In genomic region chr11:34850339-34850738, GRCh38 we compare ENCODE assay signal across 25 cellular contexts.
A peak's percentile ranks its signal among the peaks of the same experiment; 100 is the strongest.
DNase-seq lines count a peak whose midpoint lies in the region; ATAC-seq and TF ChIP-seq lines count a peak whose summit lies in the region.
"Had no signal": no experiment of that assay in that cellular context is flagged by ENCODE, and none has a peak within 500 bp of the region (broad histone marks: within the 10 kb centered on the region; RNA-seq: fewer than 3 reads in every experiment).

No MANE protein-coding gene starts in this region.

- no peaks in the 10 kb centered on the region for H3K4me1 ChIP-seq in right atrium auricular region
- H3K4me1 ChIP-seq in heart left ventricle: no peaks in the 10 kb centered on the region
- no peaks in the 10 kb centered on the region for H3K4me1 ChIP-seq in colonic mucosa
- H3K4me1 ChIP-seq in mesenchymal stem cell (ENCODE audit: control insufficient read depth, insufficient read depth, low read depth, low read length): no peaks in the 10 kb centered on the region
- H3K4me1 ChIP-seq in thyroid gland: no peaks in the 10 kb centered on the region
- H3K4me1 ChIP-seq in Karpas-422 (ENCODE audit: low read length): no peaks in the 10 kb centered on the region
- H3K4me1 ChIP-seq: uterus had no signal

- H2BK5ac ChIP-seq in mesenchymal stem cell (ENCODE audit: low read depth, low read length, poor library complexity, severe bottlenecking): no peak overlapping the region

- no peaks in the 10 kb centered on the region for H3K79me2 ChIP-seq in Karpas-422 (ENCODE audit: low read length)

- H3K4me3 ChIP-seq in right atrium auricular region (no peak overlapping the region), heart left ventricle (no peak overlapping the region), colonic mucosa (no peak overlapping the region), mesenchymal stem cell (ENCODE audit: insufficient read depth in 1 of 2, low read depth in 1 of 2, low read length in 2 of 2) (no peak overlapping the region), thyroid gland (replicated peaks in 1 of 3) (no peak overlapping the region), Karpas-422 (ENCODE audit: low read length) (no peak overlapping the region)
- H3K4me3 ChIP-seq: right lobe of liver, uterus had no signal

- no peaks in the 10 kb centered on the region for H4K20me1 ChIP-seq in Karpas-422 (ENCODE audit: insufficient read depth, low read depth, low read length)

- H3K36me3 ChIP-seq in right atrium auricular region (no peaks in the 10 kb centered on the region), heart left ventricle (no peaks in the 10 kb centered on the region), colonic mucosa (no peaks in the 10 kb centered on the region), mesenchymal stem cell (ENCODE audit: control insufficient read depth in 1 of 2, insufficient read depth in 2 of 2, low read depth in 1 of 2, low read length in 2 of 2) (no peaks in the 10 kb centered on the region), thyroid gland (no peaks in the 10 kb centered on the region), Karpas-422 (ENCODE audit: insufficient read depth, low read length) (no peaks in the 10 kb centered on the region)
- H3K36me3 ChIP-seq: right lobe of liver, uterus had no signal

- no peak overlapping the region for H2BK12ac ChIP-seq in mesenchymal stem cell (ENCODE audit: low read length in 2 of 2)

- H2AK5ac ChIP-seq in mesenchymal stem cell (ENCODE audit: low read length, severe bottlenecking): no peak overlapping the region

- H2AFZ ChIP-seq in mesenchymal stem cell (ENCODE audit: low read depth, low read length) (no peak overlapping the region), Karpas-422 (ENCODE audit: low read length) (no peak overlapping the region)

- no peak overlapping the region for H3K18ac ChIP-seq in mesenchymal stem cell (ENCODE audit: low read depth in 1 of 2, low read length in 2 of 2)

- no peaks in the 10 kb centered on the region for H3K9me2 ChIP-seq in Karpas-422 (replicated peaks; ENCODE audit: insufficient read depth, low read length)

- ATAC-seq in heart left ventricle: no peak
- ATAC-seq: activated CD4-positive, alpha-beta T cell treated with anti-CD3 and anti-CD28 coated beads for 36 hours; activated naive CD8-positive, alpha-beta T cell treated with anti-CD3 and anti-CD28 coated beads, Interleukin-2, amount 50 U/mL, for 24 hours; left cardiac atrium; right lobe of liver; SK-N-SH treated with all-trans-retinoic acid at 6 μM for 48 hours; stimulated activated effector memory CD8-positive, alpha-beta T cell treated with anti-CD3 and anti-CD28 coated beads, Interleukin-12 subunit alpha, Interleukin-12 subunit beta, amount 100 ng/mL, for 72 hours had no signal

- H3K27me3 ChIP-seq in right atrium auricular region: no peaks in the 10 kb centered on the region
- no peaks in the 10 kb centered on the region for H3K27me3 ChIP-seq in heart left ventricle
- no peaks in the 10 kb centered on the region for H3K27me3 ChIP-seq in colonic mucosa
- H3K27me3 ChIP-seq in mesenchymal stem cell (ENCODE audit: control insufficient read depth in 1 of 2, insufficient read depth in 1 of 2, low read length in 2 of 2): peaks cover 3 to 48% of the 10 kb centered on the region in 2 experiments
- no peaks in the 10 kb centered on the region for H3K27me3 ChIP-seq in thyroid gland
- H3K27me3 ChIP-seq in Karpas-422 (ENCODE audit: low read length): no peaks in the 10 kb centered on the region
- H3K27me3 ChIP-seq: right lobe of liver, uterus had no signal

- H2BK15ac ChIP-seq in mesenchymal stem cell (ENCODE audit: low read depth, poor library complexity, severe bottlenecking): no peak overlapping the region

- H2BK120ac ChIP-seq in mesenchymal stem cell (ENCODE audit: low read depth, low read length): no peak overlapping the region

- no peak overlapping the region for H3K14ac ChIP-seq in mesenchymal stem cell (ENCODE audit: low read length in 2 of 2)

- H3K23ac ChIP-seq in mesenchymal stem cell (ENCODE audit: low read length in 2 of 2): no peak overlapping the region

- DNase-seq in right atrium auricular region (ENCODE audit: low spot score) (peak; percentile 5), heart left ventricle (no peak), colonic mucosa (peak; percentile 67), mesenchymal stem cell (peak; percentile 7), thyroid gland (no peak), Karpas-422 (no peak), NCI-H748 treated with DMSO at 0.1 percent for 48 hours (lab: John Stamatoyannopoulos, UW) (no peak), islet precursor cell (no peak)
- DNase-seq: activated CD4-positive, alpha-beta T cell treated with anti-CD3 and anti-CD28 coated beads for 36 hours; activated naive CD8-positive, alpha-beta T cell treated with anti-CD3 and anti-CD28 coated beads, Interleukin-2, amount 50 U/mL, for 24 hours; activated T-cell treated with anti-CD3 and anti-CD28 coated beads, Interleukin-2, amount 50 U/mL, for 24 hours; CD4-positive, alpha-beta memory T cell; DMS153; head of caudate nucleus; left cardiac atrium; MM.1S; NCI-H1417 treated with DMSO at 0.1 percent for 48 hours; right lobe of liver; stimulated activated CD4-positive, alpha-beta T cell treated with anti-CD3 and anti-CD28 coated beads, Interleukin-12 subunit alpha, Interleukin-12 subunit beta, amount 100 ng/mL, for 4 hours; stimulated activated CD4-positive, alpha-beta T cell treated with anti-CD3 and anti-CD28 coated beads, Interleukin-4, amount 100 ng/mL, for 1 hour; substantia nigra; T-helper 2 cell; uterus had no signal

- no peak overlapping the region for H3K4ac ChIP-seq in mesenchymal stem cell (ENCODE audit: low read depth in 1 of 2, low read length in 2 of 2)

- no peak overlapping the region for H3K4me2 ChIP-seq in mesenchymal stem cell (ENCODE audit: low read length, poor library complexity, severe bottlenecking)
- H3K4me2 ChIP-seq in Karpas-422 (ENCODE audit: low read depth, low read length, poor library complexity, severe bottlenecking): no peak overlapping the region

- H4K8ac ChIP-seq in mesenchymal stem cell (ENCODE audit: low read length): no peak overlapping the region

- H3K27ac ChIP-seq in right atrium auricular region (no peak overlapping the region), heart left ventricle (no peak overlapping the region), colonic mucosa (peak overlapping the region; percentile 73), mesenchymal stem cell (ENCODE audit: low read length, poor library complexity, severe bottlenecking) (no peak overlapping the region), thyroid gland (no peak overlapping the region), Karpas-422 (ENCODE audit: low read length) (no peak overlapping the region)
- H3K27ac ChIP-seq: right lobe of liver, uterus had no signal

- no peaks in the 10 kb centered on the region for H3K9me3 ChIP-seq in right atrium auricular region
- H3K9me3 ChIP-seq in heart left ventricle: no peaks in the 10 kb centered on the region
- H3K9me3 ChIP-seq in colonic mucosa: no peaks in the 10 kb centered on the region
- peaks cover 14% of the 10 kb centered on the region for H3K9me3 ChIP-seq in mesenchymal stem cell (ENCODE audit: control insufficient read depth, low read length)
- no peaks in the 10 kb centered on the region for H3K9me3 ChIP-seq in thyroid gland
- H3K9me3 ChIP-seq in Karpas-422 (ENCODE audit: low read length): no peaks in the 10 kb centered on the region
- H3K9me3 ChIP-seq: right lobe of liver, uterus had no signal

- intact Hi-C loops in heart left ventricle (cut with DNase I): no loop called here
- intact Hi-C loops in colonic mucosa (cut with DNase I): no loop called here
- intact Hi-C loops in thyroid gland (cut with DNase I): no loop called here

- 68 to 84% (median 78%) methylated on average over 4 of the region's 4 CpGs for WGBS in heart left ventricle, 4 donors
- WGBS in mesenchymal stem cell: no CpG with 5 or more reads among the region's 4 CpGs
- 83 to 84% methylated on average over 4 of the region's 4 CpGs for WGBS in thyroid gland, 2 donors

- H3K9ac ChIP-seq in colonic mucosa (ENCODE audit: low read depth in 2 of 2, low read length in 2 of 2): no peak overlapping the region
- no peak overlapping the region for H3K9ac ChIP-seq in mesenchymal stem cell (ENCODE audit: low read length)
- H3K9ac ChIP-seq in Karpas-422 (ENCODE audit: low read length): no peak overlapping the region

- TF ChIP-seq POLR2A in heart left ventricle (IDR thresholded peaks at IDR 0.05) (no peak), thyroid gland (IDR thresholded peaks at IDR 0.05) (no peak)

- no peak for TF ChIP-seq CTCF in right atrium auricular region (IDR thresholded peaks at IDR 0.05)
- TF ChIP-seq CTCF in heart left ventricle (IDR thresholded peaks at IDR 0.05): no peak
- TF ChIP-seq CTCF in colonic mucosa (IDR thresholded peaks at IDR 0.05): no peak
- TF ChIP-seq CTCF in thyroid gland (IDR thresholded peaks at IDR 0.05): no peak

- no peak overlapping the region for H4K91ac ChIP-seq in mesenchymal stem cell (ENCODE audit: low read length)

- no peaks in the 10 kb centered on the region for H3K79me1 ChIP-seq in mesenchymal stem cell (replicated peaks; ENCODE audit: low read length, poor library complexity, severe bottlenecking)

Comparison
In these comparisons a context has a peak if more than half of its experiments do, and no peak if none do; other contexts are left out.
1. DNase-seq: peak in right atrium auricular region (single experiment), colonic mucosa (single experiment) and mesenchymal stem cell (single experiment); none in heart left ventricle (0 of 5), thyroid gland (0 of 2), Karpas-422 (single experiment), NCI-H748 treated with DMSO at 0.1 percent for 48 hours (single experiment) and islet precursor cell (single experiment).